In genomic region chr10:60828489-60828852, GRCh38 we compare ENCODE assay signal across 15 cellular contexts. TPM values are rescaled to one million over a fixed set of nuclear protein-coding genes. Genes with fewer than 3 reads are reported as not detected.
DNase-seq lines count a peak whose midpoint lies in the region; ATAC-seq and TF ChIP-seq lines count a peak whose summit lies in the region.
"Had no signal": no experiment of that assay in that cellular context is flagged by ENCODE, and none has a peak within 500 bp of the region (broad histone marks: within the 10 kb centered on the region; RNA-seq: fewer than 3 reads in every experiment).

No MANE protein-coding gene starts in this region.

- H3K27me3 Mint-ChIP-seq in endothelial cell (ENCODE audit: unreplicated experiment) (no peaks in the 10 kb centered on the region), CD14-positive monocyte (ENCODE audit: low read depth in 3 of 3) (peaks cover 0 to 2% (median 1%) of the 10 kb centered on the region in 3 donors)
- H3K27me3 Mint-ChIP-seq in CD8-positive, alpha-beta T cell (ENCODE audit: low read depth), result peaks cover 6% of the 10 kb centered on the region

- no peak overlapping the region for H4K8ac ChIP-seq in neuronal stem cell (ENCODE audit: low read depth, low read length)

- H3K4me2 ChIP-seq in PC-3 (ENCODE audit: low read length) (no peak overlapping the region), neuronal stem cell (ENCODE audit: insufficient read depth, low read length, poor library complexity, severe bottlenecking) (no peak overlapping the region)

- no peaks in the 10 kb centered on the region for H3F3A ChIP-seq in PC-3 (ENCODE audit: low read length, unreplicated experiment)

- no peaks in the 10 kb centered on the region for H3K9me3 Mint-ChIP-seq in endothelial cell (ENCODE audit: unreplicated experiment)
- H3K9me3 Mint-ChIP-seq in CD14-positive monocyte, result no peaks in the 10 kb centered on the region
- H3K9me3 Mint-ChIP-seq in CD8-positive, alpha-beta T cell, result no peaks in the 10 kb centered on the region
- H3K9me3 Mint-ChIP-seq: stimulated activated memory B cell treated with anti-CD40 and anti-IgM and Interleukin-4, amounts not matched to agents 10 μg/mL and 1 μg/mL and 100 μg/mL, for 72 hours had no signal

- no peak overlapping the region for H2BK120ac ChIP-seq in neuronal stem cell (ENCODE audit: low read depth, low read length)

- no peak overlapping the region for H2AK5ac ChIP-seq in neuronal stem cell (ENCODE audit: low read depth, low read length)

- H3K4me1 ChIP-seq in PC-3 (ENCODE audit: insufficient read depth, low read length) (peaks cover 8% of the 10 kb centered on the region; the same call in 1 of the 2 replicates), neuronal stem cell (ENCODE audit: control insufficient read depth in 2 of 2, insufficient read depth in 1 of 2, low read depth in 1 of 2, low read length in 2 of 2) (peaks cover 0 to 20% of the 10 kb centered on the region in 2 donors), aorta (ENCODE audit: control insufficient read depth in 1 of 2, insufficient read depth in 2 of 2, low read length in 2 of 2) (no peaks in the 10 kb centered on the region)
- H3K4me1 ChIP-seq in CD8-positive, alpha-beta T cell (ENCODE audit: insufficient read depth, low read length), result no peaks in the 10 kb centered on the region

- POLR2A ChIA-PET in PC-3 (lab: Charles Lee; ENCODE audit: unreplicated experiment), result no interaction called here
- POLR2A ChIA-PET in CD8-positive, alpha-beta T cell (lab: Charles Lee), result no interaction called here

- H3K36me3 ChIP-seq in PC-3 (ENCODE audit: low read depth, low read length) (no peaks in the 10 kb centered on the region), neuronal stem cell (replicated peaks in 1 of 2; ENCODE audit: control insufficient read depth in 2 of 2, insufficient read depth in 2 of 2, low read length in 2 of 2) (no peaks in the 10 kb centered on the region), aorta (ENCODE audit: control insufficient read depth in 1 of 2, insufficient read depth in 2 of 2, low read length in 1 of 2) (no peaks in the 10 kb centered on the region)
- no peaks in the 10 kb centered on the region for H3K36me3 ChIP-seq in CD8-positive, alpha-beta T cell (ENCODE audit: insufficient read depth, low read length)
- H3K36me3 ChIP-seq: gastrocnemius medialis, neutrophil had no signal

- H3K4me3 ChIP-seq in PC-3 (ENCODE audit: low read length) (no peak overlapping the region), neuronal stem cell (ENCODE audit: low read length in 2 of 2) (no peak overlapping the region), aorta (ENCODE audit: low read length in 2 of 2) (no peak overlapping the region)
- no peak overlapping the region for H3K4me3 ChIP-seq in CD8-positive, alpha-beta T cell (ENCODE audit: low read depth, low read length)
- H3K4me3 ChIP-seq: gastrocnemius medialis had no signal

- H3K36me3 Mint-ChIP-seq in endothelial cell (ENCODE audit: low read depth, unreplicated experiment) (peaks cover 5% of the 10 kb centered on the region), CD14-positive monocyte (no peaks in the 10 kb centered on the region)
- H3K36me3 Mint-ChIP-seq in CD8-positive, alpha-beta T cell, result no peaks in the 10 kb centered on the region
- H3K36me3 Mint-ChIP-seq: stimulated activated memory B cell treated with anti-CD40 and anti-IgM and Interleukin-4, amounts not matched to agents 10 μg/mL and 1 μg/mL and 100 μg/mL, for 72 hours had no signal

- no peaks in the 10 kb centered on the region for H3K9me2 ChIP-seq in PC-3 (replicated peaks; ENCODE audit: low read length)

- no peak overlapping the region for H2AFZ ChIP-seq in PC-3 (ENCODE audit: low read length)
- H2AFZ ChIP-seq in neuronal stem cell (ENCODE audit: low read length), result peak overlapping the region; percentile 66

- H3K23ac ChIP-seq in neuronal stem cell (ENCODE audit: low read depth, low read length, poor library complexity), result no peak overlapping the region

- H3K79me2 ChIP-seq in PC-3 (ENCODE audit: low read length), result no peaks in the 10 kb centered on the region

- H4K91ac ChIP-seq in neuronal stem cell (ENCODE audit: low read depth, low read length, poor library complexity), result no peak overlapping the region

- CTCF ChIA-PET in PC-3 (lab: Charles Lee), result no interaction called here
- CTCF ChIA-PET in CD8-positive, alpha-beta T cell (lab: Charles Lee), result interaction anchor here (0.9 to 1.6 kb wide), 2 partner anchors 10 to 20 kb away, joined by 4 read pairs; no protein-coding TSS in a partner anchor

- no peak overlapping the region for H3K14ac ChIP-seq in neuronal stem cell (ENCODE audit: low read length)

- no peaks in the 10 kb centered on the region for H4K20me1 ChIP-seq in PC-3 (ENCODE audit: low read length)

- H3K27me3 ChIP-seq in PC-3 (ENCODE audit: low read length), result no peaks in the 10 kb centered on the region
- no peaks in the 10 kb centered on the region for H3K27me3 ChIP-seq in neuronal stem cell (ENCODE audit: control insufficient read depth in 3 of 3, insufficient read depth in 3 of 3, low read depth in 1 of 3, low read length in 3 of 3)
- H3K27me3 ChIP-seq in aorta (ENCODE audit: control insufficient read depth in 1 of 2, insufficient read depth in 2 of 2, low read length in 1 of 2), result no peaks in the 10 kb centered on the region
- H3K27me3 ChIP-seq in CD8-positive, alpha-beta T cell (ENCODE audit: insufficient read depth, low read length), result no peaks in the 10 kb centered on the region
- H3K27me3 ChIP-seq: gastrocnemius medialis, neutrophil had no signal

- intact Hi-C loops in PC-3 (cut with micrococcal nuclease), result no loop called here
- intact Hi-C loops in CD14-positive monocyte (cut with micrococcal nuclease), result no loop called here
- intact Hi-C loops in aorta (cut with DNase I), result no loop called here
- intact Hi-C loops in CD8-positive, alpha-beta T cell (cut with DNase I, micrococcal nuclease), result no loop called here

- peak; percentile 55 for ATAC-seq in PC-3
- no peak for ATAC-seq in aorta (ENCODE audit: low FRiP score)
- ATAC-seq in CD8-positive, alpha-beta T cell, result no peak
- ATAC-seq: left colon; stimulated activated memory B cell treated with anti-CD40 and anti-IgM and Interleukin-4, amounts not matched to agents 10 μg/mL and 1 μg/mL and 100 μg/mL, for 72 hours had no signal

- no peak for TF ChIP-seq CTCF in PC-3 (conservative IDR thresholded peaks at IDR 0.05; ENCODE audit: low read depth, low read length)
- no peak for TF ChIP-seq CTCF in endothelial cell (IDR thresholded peaks at IDR 0.05; ENCODE audit: unreplicated experiment)
- TF ChIP-seq CTCF in CD14-positive monocyte (IDR thresholded peaks at IDR 0.05), result no peak
- no peak for TF ChIP-seq CTCF in CD8-positive, alpha-beta T cell (IDR thresholded peaks at IDR 0.05)

- DNase-seq in GF-D8 (lab: John Stamatoyannopoulos, UW) (peak; percentile 44), PC-3 (peak; percentile 34), endothelial cell (ENCODE audit: low spot score) (no peak), neuronal stem cell (ENCODE audit: low spot score) (no peak), CD14-positive monocyte (ENCODE audit: low spot score) (no peak), aorta (no peak), activated gamma-delta T cell (lab: John Stamatoyannopoulos, UW) (no peak)
- DNase-seq in CD8-positive, alpha-beta T cell, result no peak
- DNase-seq: activated effector memory CD4-positive, alpha-beta T cell treated with Interleukin-2 at 50 U/mL for 16 hours; gastrocnemius medialis; left colon; NCI-H1417; stimulated activated CD4-positive, alpha-beta T cell treated with anti-CD3 and anti-CD28 coated beads, Interleukin-2, amount 100 ng/mL, for 24 hours had no signal

- H3K9ac ChIP-seq in PC-3 (ENCODE audit: low read length) (no peak overlapping the region), neuronal stem cell (ENCODE audit: low read depth, low read length, poor library complexity) (no peak overlapping the region)

- H2BK12ac ChIP-seq in neuronal stem cell (ENCODE audit: low read length), result no peak overlapping the region

- H2BK5ac ChIP-seq in neuronal stem cell (ENCODE audit: low read length), result no peak overlapping the region

- H3K4me1 Mint-ChIP-seq in endothelial cell (ENCODE audit: unreplicated experiment) (peaks cover 30% of the 10 kb centered on the region), CD14-positive monocyte (peaks cover 3% of the 10 kb centered on the region)
- H3K4me1 Mint-ChIP-seq in CD8-positive, alpha-beta T cell (ENCODE audit: low read depth), result no peaks in the 10 kb centered on the region
- H3K4me1 Mint-ChIP-seq: stimulated activated memory B cell treated with anti-CD40 and anti-IgM and Interleukin-4, amounts not matched to agents 10 μg/mL and 1 μg/mL and 100 μg/mL, for 72 hours had no signal

- BruUV-seq in PC-3 (replicated peaks; lab: Mats Ljungman, UMichigan), result no TSS peak

- H3K27ac ChIP-seq in PC-3 (ENCODE audit: low read length) (no peak overlapping the region), neuronal stem cell (replicated peaks; ENCODE audit: low read length) (no peak overlapping the region), aorta (ENCODE audit: low read depth in 1 of 2, low read length in 2 of 2) (no peak overlapping the region)
- H3K27ac ChIP-seq in CD8-positive, alpha-beta T cell (ENCODE audit: low read depth, low read length), result no peak overlapping the region
- H3K27ac ChIP-seq: neutrophil had no signal

- H3K4me3 Mint-ChIP-seq in endothelial cell (ENCODE audit: unreplicated experiment) (peak overlapping the region; percentile 38), CD14-positive monocyte (no peak overlapping the region)
- H3K4me3 Mint-ChIP-seq in CD8-positive, alpha-beta T cell, result no peak overlapping the region
- H3K4me3 Mint-ChIP-seq: stimulated activated memory B cell treated with anti-CD40 and anti-IgM and Interleukin-4, amounts not matched to agents 10 μg/mL and 1 μg/mL and 100 μg/mL, for 72 hours had no signal

- no CpG with 5 or more reads among the region's 1 CpG for WGBS in neuronal stem cell (ENCODE audit: extremely low coverage in 2 of 2, insufficient read length in 2 of 2, insufficient replicate concordance in 1 of 2), 2 donors
- 38 to 43% methylated on average over 1 of the region's 1 CpG for WGBS in aorta, 2 donors

- H3K4ac ChIP-seq in neuronal stem cell (ENCODE audit: low read length), result no peak overlapping the region

- H3K9me3 ChIP-seq in PC-3 (ENCODE audit: low read length) (no peaks in the 10 kb centered on the region), neuronal stem cell (replicated peaks in 1 of 2; ENCODE audit: control insufficient read depth in 2 of 2, insufficient read depth in 1 of 2, low read depth in 1 of 2, low read length in 2 of 2) (peaks cover 0 to 7% of the 10 kb centered on the region in 2 donors), aorta (ENCODE audit: control insufficient read depth, low read length) (no peaks in the 10 kb centered on the region)
- no peaks in the 10 kb centered on the region for H3K9me3 ChIP-seq in CD8-positive, alpha-beta T cell (ENCODE audit: low read length)
- H3K9me3 ChIP-seq: gastrocnemius medialis, neutrophil had no signal

- no peak overlapping the region for H2BK15ac ChIP-seq in neuronal stem cell (ENCODE audit: low read length)

- H3K79me1 ChIP-seq in neuronal stem cell (ENCODE audit: low read depth, low read length), result no peaks in the 10 kb centered on the region

- H3K27ac Mint-ChIP-seq in endothelial cell (ENCODE audit: unreplicated experiment) (peak overlapping the region; percentile 99), CD14-positive monocyte (no peak overlapping the region)
- H3K27ac Mint-ChIP-seq in CD8-positive, alpha-beta T cell, result no peak overlapping the region
- H3K27ac Mint-ChIP-seq: stimulated activated memory B cell treated with anti-CD40 and anti-IgM and Interleukin-4, amounts not matched to agents 10 μg/mL and 1 μg/mL and 100 μg/mL, for 72 hours had no signal

- H3K18ac ChIP-seq in neuronal stem cell (ENCODE audit: low read length), result no peak overlapping the region

RNA-seq across cellular contexts. Expression of gene CDK1, which starts 50.2 kb away (rescaled TPM):
- 166 and 202 TPM in 2 replicates for total RNA-seq in PC-3 (2014; rRNA removed)
- total RNA-seq in endothelial cell (ENCODE audit: unreplicated experiment), result 14.8 TPM
- 134 TPM for polyA plus RNA-seq in neuronal stem cell (2013, experiment 1 of 2)
- polyA plus RNA-seq in neuronal stem cell (2013, experiment 2 of 2), result 136 TPM
- polyA plus RNA-seq in CD14-positive monocyte, result under 1 TPM; 0.08 to 0.09 TPM
- total RNA-seq in aorta, result 1 to 10 TPM; 2.1 to 3.1 TPM
- polyA plus RNA-seq in aorta, result 1 to 10 TPM; 1.2 to 3.3 TPM
- 1 to 10 TPM in 1 of 2 experiments, under 1 TPM in 1; 0.31 to 1.6 TPM for total RNA-seq in CD8-positive, alpha-beta T cell

Comparison
In these comparisons a context has a peak if more than half of its experiments do, and no peak if none do; other contexts are left out.
1. DNase-seq: peak in GF-D8 (single experiment) and PC-3 (single experiment); none in endothelial cell (single experiment), neuronal stem cell (single experiment), CD14-positive monocyte (single experiment), aorta (0 of 2), CD8-positive, alpha-beta T cell (0 of 7) and activated gamma-delta T cell (single experiment).
2. RNA of gene CDK1, which starts 50.2 kb away (total RNA-seq): 166 to 202 TPM in PC-3; 14.8 TPM in endothelial cell (single experiment), 2.1 to 3.1 TPM in aorta and 0.31 to 1.6 TPM in CD8-positive, alpha-beta T cell; every median in the first group is over 10 times any median in the second.